Comparison of ENCODE assay signal across 1 cellular context in the genomic region with DNA sequence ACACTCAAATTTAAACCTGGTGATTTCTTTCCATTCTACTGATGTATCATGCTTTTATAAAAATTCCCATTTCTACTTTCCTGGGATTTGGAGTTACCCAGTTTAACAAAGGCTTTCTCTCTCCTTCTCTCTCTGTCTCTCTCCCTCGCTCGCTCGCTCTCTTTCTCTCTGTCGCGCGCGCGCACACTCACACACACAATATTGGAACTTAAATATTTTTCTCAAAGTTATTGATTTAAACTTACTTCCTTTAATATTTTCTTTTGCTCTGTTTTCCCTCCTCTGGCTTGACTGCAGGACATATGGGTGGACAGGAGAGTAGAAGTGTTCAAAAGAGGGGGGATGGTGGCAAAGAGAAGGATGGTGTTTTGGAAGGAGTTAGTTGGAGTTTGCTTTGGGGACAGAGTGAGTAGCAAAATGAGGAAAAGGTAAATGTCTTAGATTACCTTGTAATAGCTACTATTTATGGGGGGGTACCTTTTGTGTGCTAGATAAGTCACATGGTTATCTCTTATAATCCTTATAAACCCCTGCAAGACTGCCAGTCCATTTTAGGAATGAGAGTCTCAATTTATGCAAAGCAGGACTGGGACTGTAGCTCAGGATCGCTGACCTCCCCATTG.
TF ChIP-seq lines count a peak whose summit lies in the region.

No MANE protein-coding gene starts in this region.

TF ChIP-seq in HEK293, 187 proteins besides CTCF, POLR2A, EP300 and RAD21 (continued from another document):
- TF ChIP-seq ZNF2 (tag by site-specific recombination; IDR thresholded peaks at IDR 0.05) (0 out of 2 replicates have a peak, but pooled peaks have one; percentile 18), ZNF600 (tag by site-specific recombination; IDR thresholded peaks at IDR 0.05) (0 out of 2 replicates have a peak, but pooled peaks have one; percentile 12), ZNF596 (tag by site-specific recombination; IDR thresholded peaks at IDR 0.05) (peak; percentile 99), ZNF792 (tag by site-specific recombination; IDR thresholded peaks at IDR 0.05) (no peak), ZNF530 (tag by site-specific recombination; IDR thresholded peaks at IDR 0.05; ENCODE audit: low read depth) (no peak), ZNF302 (tag by site-specific recombination; IDR thresholded peaks at IDR 0.05; ENCODE audit: low read depth) (no peak)
- TF ChIP-seq, protein P1, sequence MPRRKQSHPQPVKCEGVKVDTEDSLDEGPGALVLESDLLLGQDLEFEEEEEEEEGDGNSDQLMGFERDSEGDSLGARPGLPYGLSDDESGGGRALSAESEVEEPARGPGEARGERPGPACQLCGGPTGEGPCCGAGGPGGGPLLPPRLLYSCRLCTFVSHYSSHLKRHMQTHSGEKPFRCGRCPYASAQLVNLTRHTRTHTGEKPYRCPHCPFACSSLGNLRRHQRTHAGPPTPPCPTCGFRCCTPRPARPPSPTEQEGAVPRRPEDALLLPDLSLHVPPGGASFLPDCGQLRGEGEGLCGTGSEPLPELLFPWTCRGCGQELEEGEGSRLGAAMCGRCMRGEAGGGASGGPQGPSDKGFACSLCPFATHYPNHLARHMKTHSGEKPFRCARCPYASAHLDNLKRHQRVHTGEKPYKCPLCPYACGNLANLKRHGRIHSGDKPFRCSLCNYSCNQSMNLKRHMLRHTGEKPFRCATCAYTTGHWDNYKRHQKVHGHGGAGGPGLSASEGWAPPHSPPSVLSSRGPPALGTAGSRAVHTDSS (tag by site-specific recombination; IDR thresholded peaks at IDR 0.05) = no peak
- TF ChIP-seq, protein P2, sequence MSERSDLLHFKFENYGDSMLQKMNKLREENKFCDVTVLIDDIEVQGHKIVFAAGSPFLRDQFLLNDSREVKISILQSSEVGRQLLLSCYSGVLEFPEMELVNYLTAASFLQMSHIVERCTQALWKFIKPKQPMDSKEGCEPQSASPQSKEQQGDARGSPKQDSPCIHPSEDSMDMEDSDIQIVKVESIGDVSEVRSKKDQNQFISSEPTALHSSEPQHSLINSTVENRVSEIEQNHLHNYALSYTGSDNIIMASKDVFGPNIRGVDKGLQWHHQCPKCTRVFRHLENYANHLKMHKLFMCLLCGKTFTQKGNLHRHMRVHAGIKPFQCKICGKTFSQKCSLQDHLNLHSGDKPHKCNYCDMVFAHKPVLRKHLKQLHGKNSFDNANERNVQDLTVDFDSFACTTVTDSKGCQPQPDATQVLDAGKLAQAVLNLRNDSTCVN (tag by site-specific recombination; optimal IDR thresholded peaks at IDR 0.05) = no peak
- TF ChIP-seq, protein P3, sequence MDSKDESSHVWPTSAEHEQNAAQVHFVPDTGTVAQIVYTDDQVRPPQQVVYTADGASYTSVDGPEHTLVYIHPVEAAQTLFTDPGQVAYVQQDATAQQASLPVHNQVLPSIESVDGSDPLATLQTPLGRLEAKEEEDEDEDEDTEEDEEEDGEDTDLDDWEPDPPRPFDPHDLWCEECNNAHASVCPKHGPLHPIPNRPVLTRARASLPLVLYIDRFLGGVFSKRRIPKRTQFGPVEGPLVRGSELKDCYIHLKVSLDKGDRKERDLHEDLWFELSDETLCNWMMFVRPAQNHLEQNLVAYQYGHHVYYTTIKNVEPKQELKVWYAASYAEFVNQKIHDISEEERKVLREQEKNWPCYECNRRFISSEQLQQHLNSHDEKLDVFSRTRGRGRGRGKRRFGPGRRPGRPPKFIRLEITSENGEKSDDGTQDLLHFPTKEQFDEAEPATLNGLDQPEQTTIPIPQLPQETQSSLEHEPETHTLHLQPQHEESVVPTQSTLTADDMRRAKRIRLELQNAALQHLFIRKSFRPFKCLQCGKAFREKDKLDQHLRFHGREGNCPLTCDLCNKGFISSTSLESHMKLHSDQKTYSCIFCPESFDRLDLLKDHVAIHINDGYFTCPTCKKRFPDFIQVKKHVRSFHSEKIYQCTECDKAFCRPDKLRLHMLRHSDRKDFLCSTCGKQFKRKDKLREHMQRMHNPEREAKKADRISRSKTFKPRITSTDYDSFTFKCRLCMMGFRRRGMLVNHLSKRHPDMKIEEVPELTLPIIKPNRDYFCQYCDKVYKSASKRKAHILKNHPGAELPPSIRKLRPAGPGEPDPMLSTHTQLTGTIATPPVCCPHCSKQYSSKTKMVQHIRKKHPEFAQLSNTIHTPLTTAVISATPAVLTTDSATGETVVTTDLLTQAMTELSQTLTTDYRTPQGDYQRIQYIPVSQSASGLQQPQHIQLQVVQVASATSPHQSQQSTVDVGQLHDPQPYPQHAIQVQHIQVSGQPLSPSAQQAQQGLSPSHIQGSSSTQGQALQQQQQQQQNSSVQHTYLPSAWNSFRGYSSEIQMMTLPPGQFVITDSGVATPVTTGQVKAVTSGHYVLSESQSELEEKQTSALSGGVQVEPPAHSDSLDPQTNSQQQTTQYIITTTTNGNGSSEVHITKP (tag by site-specific recombination; IDR thresholded peaks at IDR 0.05) = peak; percentile 95
